In the genomic region with DNA sequence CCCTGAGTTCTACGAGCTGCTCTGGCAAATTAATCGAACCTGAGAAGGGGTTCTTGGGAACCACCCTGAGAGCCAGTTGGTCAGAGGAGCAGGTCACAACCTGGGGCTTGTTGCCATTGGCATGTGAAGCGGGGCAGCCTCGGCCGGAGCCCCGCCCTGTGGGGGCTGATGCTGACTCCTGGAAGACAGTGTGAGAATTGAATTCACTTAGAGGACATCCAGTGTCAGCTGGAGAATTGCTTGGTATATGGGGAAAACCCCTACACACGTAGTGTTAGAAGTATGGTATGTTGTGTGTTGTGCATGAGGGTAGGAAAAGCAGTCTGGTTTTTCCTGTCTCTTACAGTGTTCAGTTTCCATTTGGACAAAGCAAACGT, we compare ENCODE assay signal across 8 cellular contexts. TPM values are rescaled to one million over a fixed set of nuclear protein-coding genes. Genes with fewer than 3 reads are reported as not detected.
DNase-seq lines count a peak whose midpoint lies in the region; ATAC-seq and TF ChIP-seq lines count a peak whose summit lies in the region.

No MANE protein-coding gene starts in this region.

- H3K27me3 ChIP-seq in right lobe of liver: no peaks in the 10 kb centered on the region

- peaks cover 31% of the 10 kb centered on the region for H3K36me3 Mint-ChIP-seq in activated naive CD8-positive, alpha-beta T cell treated with anti-CD3 and anti-CD28 coated beads for 36 hours

- H3K9me3 Mint-ChIP-seq in activated naive CD8-positive, alpha-beta T cell treated with anti-CD3 and anti-CD28 coated beads for 36 hours: no peaks in the 10 kb centered on the region

- peaks cover 0 to 5% (median 0%) of the 10 kb centered on the region in 4 donors for H3K36me3 ChIP-seq in right lobe of liver

- H3K4me1 Mint-ChIP-seq in activated naive CD8-positive, alpha-beta T cell treated with anti-CD3 and anti-CD28 coated beads for 36 hours: peaks cover 54% of the 10 kb centered on the region

- peak overlapping the region in 2 of 3 donors; percentile 8 to 78 for H3K27ac ChIP-seq in right lobe of liver

- intact Hi-C loops in right lobe of liver (cut with DNase I): no loop called here

- TF ChIP-seq POLR2A in right lobe of liver (IDR thresholded peaks at IDR 0.05): no peak

- no peaks in the 10 kb centered on the region for H3K27me3 Mint-ChIP-seq in activated naive CD8-positive, alpha-beta T cell treated with anti-CD3 and anti-CD28 coated beads for 36 hours

- H3K4me3 ChIP-seq in right lobe of liver: no peak overlapping the region

- H3K4me3 Mint-ChIP-seq in activated naive CD8-positive, alpha-beta T cell treated with anti-CD3 and anti-CD28 coated beads for 36 hours: peak overlapping the region; percentile 44

- peak; percentile 22 for ATAC-seq in GM18517 (IDR thresholded peaks at IDR 0.05; ENCODE audit: unreplicated experiment)
- peak; percentile 17 for ATAC-seq in HG02763 (IDR thresholded peaks at IDR 0.05; ENCODE audit: unreplicated experiment)
- ATAC-seq in right lobe of liver: no peak
- ATAC-seq in HG03135 (IDR thresholded peaks at IDR 0.05; ENCODE audit: unreplicated experiment): no peak

- WGBS in right lobe of liver (ENCODE audit: insufficient coverage, low coverage, low lambda C conversion rate, missing lambda C conversion rate): 53% methylated on average over 6 of the region's 8 CpGs

- no peak for TF ChIP-seq CTCF in right lobe of liver (IDR thresholded peaks at IDR 0.05)

- H3K4me1 ChIP-seq in right lobe of liver: peaks cover 0 to 42% (median 15%) of the 10 kb centered on the region in 4 donors

- no peaks in the 10 kb centered on the region for H3K9me3 ChIP-seq in right lobe of liver

- peak overlapping the region; percentile 73 for H3K27ac Mint-ChIP-seq in activated naive CD8-positive, alpha-beta T cell treated with anti-CD3 and anti-CD28 coated beads for 36 hours

- no peak for DNase-seq in activated naive CD8-positive, alpha-beta T cell treated with anti-CD3 and anti-CD28 coated beads for 36 hours
- DNase-seq in right lobe of liver (no peak), NCI-H2171 (lab: John Stamatoyannopoulos, UW) (no peak), middle frontal gyrus (ENCODE audit: extremely low spot score, low spot score) (no peak), AML-193 (lab: John Stamatoyannopoulos, UW) (no peak)

RNA-seq across cellular contexts. Expression of a gene that starts 11.6 kb away (rescaled TPM):
- 10 to 100 TPM; 15.7 to 17.5 TPM for total RNA-seq in activated naive CD8-positive, alpha-beta T cell treated with anti-CD3 and anti-CD28 coated beads for 36 hours
- 10 to 100 TPM in 1 of 6 experiments, 1 to 10 TPM in 5; 2.5 to 10.8 (median 6.2) TPM for total RNA-seq in right lobe of liver

RNA-seq across cellular contexts. Expression of a gene that starts 29.2 kb away (rescaled TPM):
- under 1 TPM in 1 of 2 experiments, not detected in 1; 0.32 TPM for total RNA-seq in activated naive CD8-positive, alpha-beta T cell treated with anti-CD3 and anti-CD28 coated beads for 36 hours
- under 1 TPM in 5 of 6 experiments, not detected in 1; 0.18 to 0.55 (median 0.22) TPM for total RNA-seq in right lobe of liver

Comparison
In these comparisons a context has a peak if more than half of its experiments do, and no peak if none do; other contexts are left out.
1. ATAC-seq: peak in GM18517 (single experiment) and HG02763 (single experiment); none in right lobe of liver (0 of 4) and HG03135 (single experiment).